In genomic region chr10:32333849-32334248, GRCh38 we compare ENCODE assay signal across 14 cellular contexts. TPM values are rescaled to one million over a fixed set of nuclear protein-coding genes. Genes with fewer than 3 reads are reported as not detected.
DNase-seq lines count a peak whose midpoint lies in the region; ATAC-seq and TF ChIP-seq lines count a peak whose summit lies in the region.
"Had no signal": no experiment of that assay in that cellular context is flagged by ENCODE, and none has a peak within 500 bp of the region (broad histone marks: within the 10 kb centered on the region; RNA-seq: fewer than 3 reads in every experiment).

No MANE protein-coding gene starts in this region.

- H3K27ac ChIP-seq in PC-3 (ENCODE audit: low read length): 0 out of 2 replicates have a peak overlapping the region, but pooled peaks have one; percentile 76
- peak overlapping the region; percentile 69 for H3K27ac ChIP-seq in smooth muscle cell (ENCODE audit: low read depth)
- H3K27ac ChIP-seq: HL-60 had no signal

- H3K27me3 Mint-ChIP-seq in activated T-cell treated with anti-CD3 and anti-CD28 coated beads, Interleukin-2, amount 50 U/mL, for 24 hours: no peaks in the 10 kb centered on the region
- no peaks in the 10 kb centered on the region for H3K27me3 Mint-ChIP-seq in central memory CD8-positive, alpha-beta T cell
- H3K27me3 Mint-ChIP-seq: dendritic cell treated with granulocyte-macrophage colony-stimulating factor and Interleukin-4, amounts not matched to agents 40 ng/mL and 50 ng/mL, for 4 days had no signal

- POLR2A ChIA-PET in PC-3 (lab: Charles Lee; ENCODE audit: unreplicated experiment): interaction anchor here (0.5 to 0.7 kb wide), 2 partner anchors 277 to 989 kb away, joined by 6 to 7 read pairs; partner anchors contain the start of gene KIF5B

- H3K4me1 Mint-ChIP-seq in activated T-cell treated with anti-CD3 and anti-CD28 coated beads, Interleukin-2, amount 50 U/mL, for 24 hours (ENCODE audit: low read depth): peaks cover 97% of the 10 kb centered on the region
- H3K4me1 Mint-ChIP-seq in central memory CD8-positive, alpha-beta T cell: peaks cover 86% of the 10 kb centered on the region

- peak overlapping the region; percentile 77 for H3K4me3 Mint-ChIP-seq in activated T-cell treated with anti-CD3 and anti-CD28 coated beads, Interleukin-2, amount 50 U/mL, for 24 hours
- H3K4me3 Mint-ChIP-seq in central memory CD8-positive, alpha-beta T cell: no peak overlapping the region
- H3K4me3 Mint-ChIP-seq: dendritic cell treated with granulocyte-macrophage colony-stimulating factor and Interleukin-4, amounts not matched to agents 40 ng/mL and 50 ng/mL, for 4 days had no signal

- H3K36me3 Mint-ChIP-seq in activated T-cell treated with anti-CD3 and anti-CD28 coated beads, Interleukin-2, amount 50 U/mL, for 24 hours (ENCODE audit: low read depth): peaks cover 49% of the 10 kb centered on the region
- H3K36me3 Mint-ChIP-seq in central memory CD8-positive, alpha-beta T cell (ENCODE audit: insufficient read depth): peaks cover 19% of the 10 kb centered on the region

- intact Hi-C loops in PC-3 (cut with micrococcal nuclease): no loop called here

- H3K4me1 ChIP-seq in PC-3 (ENCODE audit: insufficient read depth, low read length) (peaks cover 55% of the 10 kb centered on the region), smooth muscle cell (ENCODE audit: low read depth) (peaks cover 26% of the 10 kb centered on the region)

- H3F3A ChIP-seq in PC-3 (ENCODE audit: low read length, unreplicated experiment) (peaks cover 4% of the 10 kb centered on the region), smooth muscle cell (ENCODE audit: low read depth) (peaks cover 10% of the 10 kb centered on the region)

- no peak for DNase-seq in activated T-cell treated with anti-CD3 and anti-CD28 coated beads, Interleukin-2, amount 50 U/mL, for 24 hours
- no peak for DNase-seq in activated T-cell treated with anti-CD3 and anti-CD28 coated beads, Interleukin-2, amount 50 U/mL, for 1 hour
- DNase-seq in PC-3 (no peak), smooth muscle cell (lab: John Stamatoyannopoulos, UW; ENCODE audit: unreplicated experiment) (no peak), NCI-H2171 (lab: John Stamatoyannopoulos, UW) (no peak), SIG-M5 (lab: John Stamatoyannopoulos, UW) (no peak)
- DNase-seq in central memory CD8-positive, alpha-beta T cell (ENCODE audit: low spot score in 2 of 2): no peak
- no peak for DNase-seq in stimulated activated CD4-positive, alpha-beta T cell treated with anti-CD3 and anti-CD28 coated beads, Interleukin-2, amount 100 ng/mL, for 48 hours
- DNase-seq: Kasumi-1, NCI-H510A treated with DMSO at 0.1 percent for 48 hours, SW 1271 had no signal

- 82% methylated on average over 3 of the region's 3 CpGs for WGBS in smooth muscle cell (ENCODE audit: low lambda C conversion rate)

- H4K20me1 ChIP-seq in PC-3 (ENCODE audit: low read length) (peaks cover 80% of the 10 kb centered on the region), smooth muscle cell (ENCODE audit: low read depth) (peaks cover 99% of the 10 kb centered on the region)

- TF ChIP-seq CTCF in PC-3 (conservative IDR thresholded peaks at IDR 0.05; ENCODE audit: low read depth, low read length) (no peak), smooth muscle cell (IDR thresholded peaks at IDR 0.05; ENCODE audit: borderline replicate concordance, insufficient read depth, poor library complexity, severe bottlenecking) (no peak)

- H3K36me3 ChIP-seq in PC-3 (ENCODE audit: low read depth, low read length) (peaks cover 23% of the 10 kb centered on the region; the same call in 1 of the 2 replicates), smooth muscle cell (ENCODE audit: low read depth) (no peaks in the 10 kb centered on the region)

- no peaks in the 10 kb centered on the region for H3K27me3 ChIP-seq in PC-3 (ENCODE audit: low read length)
- H3K27me3 ChIP-seq in smooth muscle cell (ENCODE audit: low read depth): no peaks in the 10 kb centered on the region

- H2AFZ ChIP-seq in PC-3 (ENCODE audit: low read length): no peak overlapping the region
- H2AFZ ChIP-seq in smooth muscle cell (ENCODE audit: low read depth): no peak overlapping the region

- no TSS peak for BruUV-seq in PC-3 (replicated peaks; lab: Mats Ljungman, UMichigan)

- H3K79me2 ChIP-seq in PC-3 (ENCODE audit: low read length) (peaks cover 100% of the 10 kb centered on the region), smooth muscle cell (ENCODE audit: low read depth) (peaks cover 99% of the 10 kb centered on the region)

- H3K9ac ChIP-seq in PC-3 (ENCODE audit: low read length): no peak overlapping the region
- H3K9ac ChIP-seq in smooth muscle cell (ENCODE audit: low read depth): no peak overlapping the region

- peak overlapping the region; percentile 94 for H3K27ac Mint-ChIP-seq in activated T-cell treated with anti-CD3 and anti-CD28 coated beads, Interleukin-2, amount 50 U/mL, for 24 hours
- peak overlapping the region; percentile 12 for H3K27ac Mint-ChIP-seq in central memory CD8-positive, alpha-beta T cell (ENCODE audit: low read depth)
- H3K27ac Mint-ChIP-seq: dendritic cell treated with granulocyte-macrophage colony-stimulating factor and Interleukin-4, amounts not matched to agents 40 ng/mL and 50 ng/mL, for 4 days had no signal

- no peak for ATAC-seq in PC-3
- ATAC-seq in central memory CD8-positive, alpha-beta T cell (replicated peaks; ENCODE audit: extremely low read depth, poor library complexity, severe bottlenecking): no peak

- H3K9me3 Mint-ChIP-seq in activated T-cell treated with anti-CD3 and anti-CD28 coated beads, Interleukin-2, amount 50 U/mL, for 24 hours: no peaks in the 10 kb centered on the region
- no peaks in the 10 kb centered on the region for H3K9me3 Mint-ChIP-seq in central memory CD8-positive, alpha-beta T cell
- H3K9me3 Mint-ChIP-seq: dendritic cell treated with granulocyte-macrophage colony-stimulating factor and Interleukin-4, amounts not matched to agents 40 ng/mL and 50 ng/mL, for 4 days had no signal

- CTCF ChIA-PET in PC-3 (lab: Charles Lee): interaction anchor here (0.6 to 1.0 kb wide), 2 partner anchors 11 to 12 kb away, joined by 3 to 6 read pairs; no protein-coding TSS in a partner anchor

- no peaks in the 10 kb centered on the region for H3K9me3 ChIP-seq in PC-3 (ENCODE audit: low read length)
- H3K9me3 ChIP-seq in smooth muscle cell (replicated peaks; ENCODE audit: low read depth): no peaks in the 10 kb centered on the region

- H3K4me2 ChIP-seq in PC-3 (ENCODE audit: low read length): no peak overlapping the region
- H3K4me2 ChIP-seq in smooth muscle cell: no peak overlapping the region

- H3K9me2 ChIP-seq in PC-3 (replicated peaks; ENCODE audit: low read length): no peaks in the 10 kb centered on the region

- H3K4me3 ChIP-seq in PC-3 (ENCODE audit: low read length) (no peak overlapping the region), smooth muscle cell (no peak overlapping the region)
- H3K4me3 ChIP-seq: lung had no signal

RNA-seq across cellular contexts. Expression of gene EPC1, which starts 13.1 kb away (rescaled TPM):
- total RNA-seq in PC-3 (2014; rRNA removed) (72.7 and 148 TPM in 2 replicates), smooth muscle cell (52.1 TPM in 2 replicates)
- 16.3 and 19.4 TPM in 2 replicates for polyA plus RNA-seq in smooth muscle cell
